Comparison of ENCODE assay signal across 21 cellular contexts in the genomic region with DNA sequence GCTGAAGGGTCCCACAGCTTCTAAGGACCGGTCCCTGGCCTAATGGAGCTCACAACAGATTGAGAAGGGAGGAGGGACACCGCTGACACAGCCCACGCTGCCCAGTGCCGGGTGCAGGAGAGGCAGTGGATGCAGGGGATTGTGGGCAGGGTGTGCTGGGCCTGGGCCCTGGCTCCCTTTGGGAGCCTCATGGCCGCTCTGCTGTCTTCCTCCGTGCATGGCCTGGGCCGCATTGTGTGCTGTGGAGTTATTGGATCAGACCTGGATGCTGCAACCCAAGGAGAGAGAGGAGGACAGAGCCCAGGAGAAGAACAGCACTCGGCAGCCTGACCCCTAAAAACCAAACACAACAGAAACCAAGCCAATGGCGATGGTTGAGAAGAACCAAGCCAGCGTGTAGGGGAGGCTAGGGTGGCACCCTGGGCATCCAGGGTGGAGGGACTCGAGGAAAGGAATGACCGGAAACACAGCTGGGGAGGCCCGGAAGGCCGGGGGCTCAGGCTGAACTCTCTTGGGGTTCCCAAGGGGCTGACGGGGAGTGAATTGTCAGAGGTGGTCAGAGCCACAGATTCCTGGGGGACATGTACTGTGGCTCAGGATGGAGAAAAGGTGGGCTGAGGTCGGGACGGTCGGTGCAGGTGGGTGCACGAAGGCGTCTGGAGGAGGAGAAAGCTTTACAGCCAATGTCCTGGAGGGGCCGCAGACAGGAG.
"Had no signal": no experiment of that assay in that cellular context is flagged by ENCODE, and none has a peak within 500 bp of the region (broad histone marks: within the 10 kb centered on the region; RNA-seq: fewer than 3 reads in every experiment).

No MANE protein-coding gene starts in this region.

- H3K36me3 ChIP-seq: right lobe of liver, upper lobe of left lung had no signal

- H3K27ac ChIP-seq: psoas muscle, right lobe of liver, upper lobe of left lung had no signal

- DNase-seq: activated CD4-positive, alpha-beta T cell treated with anti-CD3 and anti-CD28 coated beads, Interleukin-2, amount 10 ng/mL, durations not matched to agents 7 days and 5 days; activated effector memory CD4-positive, alpha-beta T cell treated with anti-CD3 and anti-CD28 coated beads, Interleukin-2, amount 50 U/mL, for 16 hours; activated T-cell treated with anti-CD3 and anti-CD28 coated beads, Interleukin-2, amount 50 U/mL, for 4 hours; caudate nucleus; cortex of kidney; effector CD8-positive, alpha-beta T cell; immature natural killer cell; left colon; mammary epithelial cell; naive thymus-derived CD8-positive, alpha-beta T cell; nucleus accumbens; psoas muscle; SK-N-SH; stimulated activated CD4-positive, alpha-beta T cell treated with anti-CD3 and anti-CD28 coated beads, Interleukin-4, amount 100 ng/mL, for 4 hours; stimulated activated naive CD8-positive, alpha-beta T cell treated with anti-CD3 and anti-CD28 coated beads, Interleukin-15, Interleukin-2, amounts not matched to agents 100 U/mL and 50 U/mL, for 24 hours; T-cell; T-helper 9 cell; upper lobe of left lung had no signal

- ATAC-seq: activated naive CD4-positive, alpha-beta T cell treated with anti-CD3 and anti-CD28 coated beads, Interleukin-2, amount 50 U/mL, for 72 hours; activated T-cell treated with anti-CD3 and anti-CD28 coated beads, Interleukin-2, amount 50 U/mL, for 4 hours; left colon; naive thymus-derived CD8-positive, alpha-beta T cell; psoas muscle; right lobe of liver; stimulated activated naive CD8-positive, alpha-beta T cell treated with anti-CD3 and anti-CD28 coated beads, Interleukin-15, Interleukin-2, amounts not matched to agents 100 U/mL and 50 U/mL, for 24 hours; T-cell had no signal

- H3K4me3 Mint-ChIP-seq: activated CD4-positive, alpha-beta T cell treated with anti-CD3 and anti-CD28 coated beads, Interleukin-2, amount 10 ng/mL, durations not matched to agents 7 days and 5 days; activated T-cell treated with anti-CD3 and anti-CD28 coated beads, Interleukin-2, amount 50 U/mL, for 4 hours had no signal

- H3K27ac Mint-ChIP-seq: activated CD4-positive, alpha-beta T cell treated with anti-CD3 and anti-CD28 coated beads, Interleukin-2, amount 10 ng/mL, durations not matched to agents 7 days and 5 days; activated naive CD4-positive, alpha-beta T cell treated with anti-CD3 and anti-CD28 coated beads, Interleukin-2, amount 50 U/mL, for 72 hours; immature natural killer cell; naive thymus-derived CD8-positive, alpha-beta T cell; T-cell had no signal

- H3K4me3 ChIP-seq: psoas muscle, right lobe of liver, smooth muscle cell, upper lobe of left lung had no signal

- H3K27me3 ChIP-seq: right lobe of liver, upper lobe of left lung had no signal

- H3K36me3 Mint-ChIP-seq: immature natural killer cell, T-cell had no signal

- H3K4me2 ChIP-seq: SK-N-SH, smooth muscle cell had no signal

- H3K9ac ChIP-seq: SK-N-SH had no signal

- H3K9me3 Mint-ChIP-seq: activated CD4-positive, alpha-beta T cell treated with anti-CD3 and anti-CD28 coated beads, Interleukin-2, amount 10 ng/mL, durations not matched to agents 7 days and 5 days; activated naive CD4-positive, alpha-beta T cell treated with anti-CD3 and anti-CD28 coated beads, Interleukin-2, amount 50 U/mL, for 72 hours; activated T-cell treated with anti-CD3 and anti-CD28 coated beads, Interleukin-2, amount 50 U/mL, for 4 hours; naive thymus-derived CD8-positive, alpha-beta T cell; T-cell had no signal

- H3K9me3 ChIP-seq: psoas muscle, right lobe of liver, SK-N-SH, upper lobe of left lung had no signal
